In the genomic region with DNA sequence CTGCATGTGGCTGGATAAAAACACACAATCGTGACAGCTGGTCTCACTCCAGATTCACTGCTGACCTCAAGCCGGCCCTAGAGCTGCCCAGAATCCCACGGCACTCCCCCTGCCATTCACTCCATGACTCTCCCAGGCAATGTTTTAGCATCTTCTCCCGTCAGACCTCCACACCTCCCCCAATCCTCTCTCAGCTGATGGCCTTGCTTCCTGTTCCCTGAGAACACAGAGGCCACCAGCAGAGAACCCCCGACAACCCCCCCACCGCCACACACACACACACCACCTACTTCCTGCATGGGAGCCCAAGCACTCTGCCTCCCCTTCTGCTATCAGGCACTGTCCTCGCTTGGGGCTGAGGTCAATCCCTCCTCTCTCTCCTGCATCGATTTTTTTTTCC, we compare ENCODE assay signal across 13 cellular contexts. TPM values are rescaled to one million over a fixed set of nuclear protein-coding genes. Genes with fewer than 3 reads are reported as not detected.
DNase-seq lines count a peak whose midpoint lies in the region; ATAC-seq and TF ChIP-seq lines count a peak whose summit lies in the region.
"Had no signal": no experiment of that assay in that cellular context is flagged by ENCODE, and none has a peak within 500 bp of the region (broad histone marks: within the 10 kb centered on the region; RNA-seq: fewer than 3 reads in every experiment).

No MANE protein-coding gene starts in this region.

- H3K9ac ChIP-seq in neural progenitor cell = no peak overlapping the region

- H3F3A ChIP-seq in GM23338 (replicated peaks; ENCODE audit: low read depth) (peaks cover 16% of the 10 kb centered on the region), neural progenitor cell (ENCODE audit: low read depth) (peaks cover 15% of the 10 kb centered on the region)

- H3K4me3 ChIP-seq in GM23338 (no peak overlapping the region), neural progenitor cell (no peak overlapping the region)

- H3K27me3 Mint-ChIP-seq in GM23338 (ENCODE audit: insufficient read depth, low read depth, poor library complexity) (no peaks in the 10 kb centered on the region), nephron progenitor cell (ENCODE audit: low read depth, poor library complexity) (no peaks in the 10 kb centered on the region), neural progenitor cell (ENCODE audit: insufficient read depth, low read depth) (peaks cover 4% of the 10 kb centered on the region)
- H3K27me3 Mint-ChIP-seq in effector memory CD8-positive, alpha-beta T cell = no peaks in the 10 kb centered on the region
- H3K27me3 Mint-ChIP-seq: activated CD4-positive, alpha-beta T cell treated with anti-CD3 and anti-CD28 coated beads for 36 hours; stimulated activated naive CD8-positive, alpha-beta T cell treated with anti-CD3 and anti-CD28 coated beads, Interleukin-15, Interleukin-2, amounts not matched to agents 100 ng/mL and 50 ng/mL, for 24 hours had no signal

- H3K27ac Mint-ChIP-seq in GM23338 (no peak overlapping the region), nephron progenitor cell (no peak overlapping the region), neural progenitor cell (no peak overlapping the region)
- no peak overlapping the region for H3K27ac Mint-ChIP-seq in effector memory CD8-positive, alpha-beta T cell
- H3K27ac Mint-ChIP-seq: activated CD4-positive, alpha-beta T cell treated with anti-CD3 and anti-CD28 coated beads for 36 hours; mesothelial cell of epicardium; stimulated activated naive CD8-positive, alpha-beta T cell treated with anti-CD3 and anti-CD28 coated beads, Interleukin-15, Interleukin-2, amounts not matched to agents 100 ng/mL and 50 ng/mL, for 24 hours had no signal

- H3K4me1 Mint-ChIP-seq in GM23338 = peaks cover 24% of the 10 kb centered on the region
- H3K4me1 Mint-ChIP-seq in effector memory CD8-positive, alpha-beta T cell (ENCODE audit: low read depth in 2 of 2) = peaks cover 4 to 9% of the 10 kb centered on the region in 2 donors
- H3K4me1 Mint-ChIP-seq in nephron progenitor cell = peaks cover 23% of the 10 kb centered on the region
- peaks cover 28% of the 10 kb centered on the region for H3K4me1 Mint-ChIP-seq in neural progenitor cell

- H3K36me3 Mint-ChIP-seq in GM23338 (ENCODE audit: low read depth) (peaks cover 31% of the 10 kb centered on the region), nephron progenitor cell (ENCODE audit: low read depth) (peaks cover 21% of the 10 kb centered on the region), neural progenitor cell (peaks cover 15% of the 10 kb centered on the region)
- H3K36me3 Mint-ChIP-seq in effector memory CD8-positive, alpha-beta T cell (ENCODE audit: insufficient read depth) = peaks cover 4% of the 10 kb centered on the region

- no peak for TF ChIP-seq CTCF in GM23338 (conservative IDR thresholded peaks at IDR 0.05; ENCODE audit: low read depth in 2 of 2)
- no peak for TF ChIP-seq CTCF in nephron progenitor cell (IDR thresholded peaks at IDR 0.05)
- TF ChIP-seq CTCF in neural progenitor cell (IDR thresholded peaks at IDR 0.05) = no peak

- H3K27me3 ChIP-seq in GM23338 (ENCODE audit: insufficient read depth) (no peaks in the 10 kb centered on the region), neural progenitor cell (no peaks in the 10 kb centered on the region)

- peak overlapping the region; percentile 45; the same call in 1 of the 2 replicates for H3K4me2 ChIP-seq in GM23338
- H3K4me2 ChIP-seq in neural progenitor cell = no peak overlapping the region

- ATAC-seq in GM23338 = no peak
- peak; percentile 36 for ATAC-seq in effector memory CD8-positive, alpha-beta T cell (replicated peaks)
- ATAC-seq: activated CD4-positive, alpha-beta T cell treated with anti-CD3 and anti-CD28 coated beads for 36 hours had no signal

- DNase-seq in GM23338 (ENCODE audit: low spot score) (peak; percentile 50), NCI-H2227 (lab: John Stamatoyannopoulos, UW; ENCODE audit: unreplicated experiment) (peak; percentile 62), nephron progenitor cell (peak; percentile 36), neural progenitor cell (ENCODE audit: low spot score) (no peak), SW 1271 (lab: John Stamatoyannopoulos, UW) (no peak), HPDE6-E6E7 (ENCODE audit: extremely low spot score) (no peak), SKM-1 (lab: John Stamatoyannopoulos, UW; ENCODE audit: unreplicated experiment) (no peak)
- DNase-seq in effector memory CD8-positive, alpha-beta T cell = no peak
- DNase-seq: activated CD4-positive, alpha-beta T cell treated with anti-CD3 and anti-CD28 coated beads for 36 hours; stimulated activated CD4-positive, alpha-beta T cell treated with anti-CD3 and anti-CD28 coated beads, Interleukin-15, amount 100 ng/mL, for 24 hours had no signal

- H2AFZ ChIP-seq in GM23338 (no peak overlapping the region), neural progenitor cell (replicated peaks) (no peak overlapping the region)

- H3K4me1 ChIP-seq in GM23338 (ENCODE audit: insufficient read depth) = peaks cover 30% of the 10 kb centered on the region
- H3K4me1 ChIP-seq in neural progenitor cell = peaks cover 5% of the 10 kb centered on the region

- no peaks in the 10 kb centered on the region for H3K9me3 ChIP-seq in neural progenitor cell (ENCODE audit: low read depth)

- no peaks in the 10 kb centered on the region for H3K9me2 ChIP-seq in GM23338 (ENCODE audit: insufficient read depth)

- no peaks in the 10 kb centered on the region for H3K9me3 Mint-ChIP-seq in GM23338
- no peaks in the 10 kb centered on the region for H3K9me3 Mint-ChIP-seq in effector memory CD8-positive, alpha-beta T cell
- H3K9me3 Mint-ChIP-seq in nephron progenitor cell = no peaks in the 10 kb centered on the region
- no peaks in the 10 kb centered on the region for H3K9me3 Mint-ChIP-seq in neural progenitor cell
- H3K9me3 Mint-ChIP-seq: mesothelial cell of epicardium; stimulated activated naive CD8-positive, alpha-beta T cell treated with anti-CD3 and anti-CD28 coated beads, Interleukin-15, Interleukin-2, amounts not matched to agents 100 ng/mL and 50 ng/mL, for 24 hours had no signal

- H3K36me3 ChIP-seq in GM23338 (ENCODE audit: insufficient read depth) (peaks cover 31% of the 10 kb centered on the region), neural progenitor cell (peaks cover 4% of the 10 kb centered on the region)

- peaks cover 19% of the 10 kb centered on the region for H4K20me1 ChIP-seq in GM23338 (replicated peaks; ENCODE audit: insufficient read depth)
- peaks cover 72% of the 10 kb centered on the region for H4K20me1 ChIP-seq in neural progenitor cell (ENCODE audit: low read depth)

- H3K4me3 Mint-ChIP-seq in GM23338 (no peak overlapping the region), nephron progenitor cell (no peak overlapping the region), neural progenitor cell (no peak overlapping the region)
- H3K4me3 Mint-ChIP-seq in effector memory CD8-positive, alpha-beta T cell = no peak overlapping the region
- H3K4me3 Mint-ChIP-seq: activated CD4-positive, alpha-beta T cell treated with anti-CD3 and anti-CD28 coated beads for 36 hours; mesothelial cell of epicardium; stimulated activated naive CD8-positive, alpha-beta T cell treated with anti-CD3 and anti-CD28 coated beads, Interleukin-15, Interleukin-2, amounts not matched to agents 100 ng/mL and 50 ng/mL, for 24 hours had no signal

- peaks cover 33% of the 10 kb centered on the region for H3K79me2 ChIP-seq in GM23338 (replicated peaks; ENCODE audit: insufficient read depth)
- peaks cover 29% of the 10 kb centered on the region for H3K79me2 ChIP-seq in neural progenitor cell (ENCODE audit: low read depth)

- H3K27ac ChIP-seq in GM23338 (ENCODE audit: low read depth) = no peak overlapping the region; the same call in 1 of the 2 replicates
- no peak overlapping the region for H3K27ac ChIP-seq in neural progenitor cell

TF ChIP-seq in GM23338, 12 proteins besides CTCF, POLR2A, EP300 and RAD21:
- TF ChIP-seq, protein P1, sequence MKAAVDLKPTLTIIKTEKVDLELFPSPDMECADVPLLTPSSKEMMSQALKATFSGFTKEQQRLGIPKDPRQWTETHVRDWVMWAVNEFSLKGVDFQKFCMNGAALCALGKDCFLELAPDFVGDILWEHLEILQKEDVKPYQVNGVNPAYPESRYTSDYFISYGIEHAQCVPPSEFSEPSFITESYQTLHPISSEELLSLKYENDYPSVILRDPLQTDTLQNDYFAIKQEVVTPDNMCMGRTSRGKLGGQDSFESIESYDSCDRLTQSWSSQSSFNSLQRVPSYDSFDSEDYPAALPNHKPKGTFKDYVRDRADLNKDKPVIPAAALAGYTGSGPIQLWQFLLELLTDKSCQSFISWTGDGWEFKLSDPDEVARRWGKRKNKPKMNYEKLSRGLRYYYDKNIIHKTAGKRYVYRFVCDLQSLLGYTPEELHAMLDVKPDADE (IDR thresholded peaks at IDR 0.05) = no peak
- TF ChIP-seq CREB1 (CRISPR knock-in tag; IDR thresholded peaks at IDR 0.05; ENCODE audit: low read depth) = 0 out of 2 replicates have a peak, but pooled peaks have one; percentile 23
TF ChIP-seq in GM23338: peak in this region for 1.

RNA-seq across cellular contexts. Expression of a gene that starts 9.3 kb away (rescaled TPM):
- 61.0 and 72.2 TPM in 2 replicates for total RNA-seq in GM23338 (2014; rRNA removed; shearing (Covaris generic))
- polyA plus RNA-seq in GM23338 (2016; fragmentation: Nextera tagmentation; extraction: Ambion mirVana) = 64.2 and 72.9 TPM in 2 replicates
- 11.7 and 45.1 TPM in 2 replicates for total RNA-seq in neural progenitor cell (ENCODE audit: low replicate concordance)

RNA-seq across cellular contexts. Expression of a gene that starts 20.2 kb away (rescaled TPM):
- total RNA-seq in GM23338 (2014; rRNA removed; shearing (Covaris generic)) = 210 and 216 TPM in 2 replicates
- polyA plus RNA-seq in GM23338 (2016; fragmentation: Nextera tagmentation; extraction: Ambion mirVana) = 205 and 225 TPM in 2 replicates
- 186 and 222 TPM in 2 replicates for total RNA-seq in neural progenitor cell (ENCODE audit: low replicate concordance)

RNA-seq across cellular contexts. Expression of a gene that starts 22.7 kb away (rescaled TPM):
- total RNA-seq in GM23338 (2014; rRNA removed; shearing (Covaris generic)) = 0.35 TPM in 1 of 2 replicates, not detected in the other
- polyA plus RNA-seq in GM23338 (2016; fragmentation: Nextera tagmentation; extraction: Ambion mirVana) = 0.15 and 0.23 TPM in 2 replicates
- 1.5 and 2.4 TPM in 2 replicates for total RNA-seq in neural progenitor cell (ENCODE audit: low replicate concordance)
- total RNA-seq: activated CD4-positive, alpha-beta T cell treated with anti-CD3 and anti-CD28 coated beads for 36 hours; RPMI7951 had no signal

Comparison
In these comparisons a context has a peak if more than half of its experiments do, and no peak if none do; other contexts are left out.
1. DNase-seq: peak in GM23338 (single experiment), NCI-H2227 (single experiment) and nephron progenitor cell (single experiment); none in effector memory CD8-positive, alpha-beta T cell (0 of 3), neural progenitor cell (single experiment), SW 1271 (0 of 2), HPDE6-E6E7 (single experiment) and SKM-1 (single experiment).